Comparison of ENCODE assay signal across 13 cellular contexts in genomic region chr16:24771132-24771778, GRCh38. TPM values are rescaled to one million over a fixed set of nuclear protein-coding genes. Genes with fewer than 3 reads are reported as not detected.
DNase-seq lines count a peak whose midpoint lies in the region; FAIRE-seq and TF ChIP-seq lines count a peak whose summit lies in the region.
"Had no signal": no experiment of that assay in that cellular context is flagged by ENCODE, and none has a peak within 500 bp of the region (broad histone marks: within the 10 kb centered on the region; RNA-seq: fewer than 3 reads in every experiment).

No MANE protein-coding gene starts in this region.

- H3K27ac ChIP-seq in left ventricle myocardium inferior (replicated peaks) (peak overlapping the region; percentile 31), WERI-Rb-1 (no peak overlapping the region), RWPE1 (no peak overlapping the region)
- H3K27ac ChIP-seq: BLaER1 had no signal

- intact Hi-C loops in left ventricle myocardium inferior (cut with micrococcal nuclease) (loop anchor here (10.0 kb wide), 1 partner anchor 56 kb away; no protein-coding TSS in a partner anchor), cardiac septum (cut with DNase I) (no loop called here)

- H3K27me3 ChIP-seq in left ventricle myocardium inferior (ENCODE audit: low read depth) = no peaks in the 10 kb centered on the region
- H3K27me3 ChIP-seq in WERI-Rb-1 (ENCODE audit: insufficient read depth, low read depth, severe bottlenecking) = no peaks in the 10 kb centered on the region
- H3K27me3 ChIP-seq: BLaER1, gastroesophageal sphincter had no signal

- no peaks in the 10 kb centered on the region for H3K9me3 ChIP-seq in left ventricle myocardium inferior (replicated peaks)
- H3K9me3 ChIP-seq in WERI-Rb-1 (ENCODE audit: severe bottlenecking) = no peaks in the 10 kb centered on the region
- H3K9me3 ChIP-seq: gastroesophageal sphincter had no signal

- FAIRE-seq in RCC 7860 (lab: Jason Lieb, UNC) = peak; percentile 2

- CTCF ChIA-PET in RWPE1 (lab: Yijun Ruan, JAX) = no interaction called here

- H3K4me1 ChIP-seq in left ventricle myocardium inferior = peaks cover 72% of the 10 kb centered on the region
- H3K4me1 ChIP-seq: BLaER1 had no signal

- H3K4me3 ChIP-seq in left ventricle myocardium inferior (no peak overlapping the region), fibroblast of villous mesenchyme (ENCODE audit: low read depth, low read length) (no peak overlapping the region), WERI-Rb-1 (ENCODE audit: low read depth, low read length) (no peak overlapping the region)
- H3K4me3 ChIP-seq: BLaER1, gastroesophageal sphincter had no signal

- POLR2A ChIA-PET in RWPE1 (lab: Yijun Ruan, JAX; ENCODE audit: low non-redundant PET) = no interaction called here

- H3K36me3 ChIP-seq in left ventricle myocardium inferior (peaks cover 18% of the 10 kb centered on the region), WERI-Rb-1 (peaks cover 13% of the 10 kb centered on the region)

- TF ChIP-seq CTCF in left ventricle myocardium inferior (IDR thresholded peaks at IDR 0.05; ENCODE audit: borderline replicate concordance) (no peak), fibroblast of villous mesenchyme (IDR thresholded peaks at IDR 0.05; ENCODE audit: insufficient read depth, low read depth, low read length) (no peak), WERI-Rb-1 (IDR thresholded peaks at IDR 0.05; ENCODE audit: low read depth, low read length) (no peak), RWPE1 (conservative IDR thresholded peaks at IDR 0.05; ENCODE audit: low read depth) (no peak)

- no peak for DNase-seq in left ventricle myocardium inferior
- no peak for DNase-seq in cardiac septum (ENCODE audit: low spot score)
- no peak for DNase-seq in RCC 7860 (ENCODE audit: low spot score)
- peak; percentile 35 for DNase-seq in fibroblast of villous mesenchyme (ENCODE audit: low read depth)
- no peak for DNase-seq in WERI-Rb-1
- DNase-seq in germinal center (ENCODE audit: low spot score) = no peak
- no peak for DNase-seq in stimulated activated CD4-positive, alpha-beta T cell treated with anti-CD3 and anti-CD28 coated beads, Interleukin-4, amount 100 ng/mL, for 4 hours
- DNase-seq in RWPE1 (ENCODE audit: low spot score) = no peak
- DNase-seq: NCI-H1417, NCI-H526 treated with DMSO at 0.1 percent for 48 hours, SIG-M5 had no signal

RNA-seq across cellular contexts. Expression of gene TNRC6A, which starts 41.8 kb away (rescaled TPM):
- total RNA-seq in left ventricle myocardium inferior = 34.3 TPM
- total RNA-seq in cardiac septum = 35.6 TPM
- 48.0 and 66.9 TPM in 2 replicates for total RNA-seq in fibroblast of villous mesenchyme
